8 cellular contexts compared by ENCODE assay signal in genomic region chr17:4365103-4365627, GRCh38. TPM values are rescaled to one million over a fixed set of nuclear protein-coding genes. Genes with fewer than 3 reads are reported as not detected.
DNase-seq lines count a peak whose midpoint lies in the region; ATAC-seq and TF ChIP-seq lines count a peak whose summit lies in the region.

No MANE protein-coding gene starts in this region.

- H3K9me3 ChIP-seq in DND-41 (ENCODE audit: insufficient read depth, low read length, severe bottlenecking) (no peaks in the 10 kb centered on the region), Loucy (ENCODE audit: insufficient read depth, low read depth, low read length) (no peaks in the 10 kb centered on the region), RWPE2 (ENCODE audit: severe bottlenecking) (no peaks in the 10 kb centered on the region)

- no peaks in the 10 kb centered on the region for H3K9me3 Mint-ChIP-seq in natural killer cell
- H3K9me3 Mint-ChIP-seq in stimulated activated naive B cell treated with anti-CD40 and anti-IgM and Interleukin-4, amounts not matched to agents 10 μg/mL and 1 μg/mL and 100 μg/mL, for 72 hours: no peaks in the 10 kb centered on the region

- peak overlapping the region; percentile 84 for H3K27ac ChIP-seq in DND-41 (ENCODE audit: low read length)
- peak overlapping the region; percentile 89 for H3K27ac ChIP-seq in RWPE2 (ENCODE audit: poor library complexity, severe bottlenecking)

- intact Hi-C loops in natural killer cell (cut with micrococcal nuclease): loop anchor here (5.0 kb wide), 1 partner anchor 103 kb away; the partner anchor contains the start of gene ANKFY1

- H3K27me3 ChIP-seq in DND-41 (ENCODE audit: insufficient read depth, low read length, poor library complexity) (no peaks in the 10 kb centered on the region), Loucy (ENCODE audit: insufficient read depth, low read length, poor library complexity, severe bottlenecking) (peaks cover 9% of the 10 kb centered on the region), RWPE2 (ENCODE audit: insufficient read depth, poor library complexity, severe bottlenecking) (no peaks in the 10 kb centered on the region)

- no peaks in the 10 kb centered on the region for H3K27me3 Mint-ChIP-seq in natural killer cell (ENCODE audit: low read depth in 2 of 2)
- H3K27me3 Mint-ChIP-seq in stimulated activated naive B cell treated with anti-CD40 and anti-IgM and Interleukin-4, amounts not matched to agents 10 μg/mL and 1 μg/mL and 100 μg/mL, for 72 hours: no peaks in the 10 kb centered on the region

- peaks cover 28% of the 10 kb centered on the region for H3K4me1 ChIP-seq in DND-41 (ENCODE audit: insufficient read depth, low read length)
- H3K4me1 ChIP-seq in Loucy (ENCODE audit: insufficient read depth, low read length, poor library complexity, severe bottlenecking): peaks cover 27% of the 10 kb centered on the region
- H3K4me1 ChIP-seq in RWPE2 (ENCODE audit: insufficient read depth, poor library complexity, severe bottlenecking): peaks cover 3% of the 10 kb centered on the region

- H3K4me3 ChIP-seq in DND-41 (ENCODE audit: low read depth in 1 of 2, low read length in 2 of 2) (peak overlapping the region; percentile 78 to 99; a peak in 3 of 4 replicates), Loucy (ENCODE audit: low read length, poor library complexity, severe bottlenecking) (peak overlapping the region; percentile 98), RWPE2 (ENCODE audit: severe bottlenecking) (peak overlapping the region; percentile 85), fibroblast of pulmonary artery (replicated peaks; ENCODE audit: low read depth, low read length) (peak overlapping the region; percentile 71)

- H4K20me1 ChIP-seq in DND-41 (ENCODE audit: insufficient read depth, low read length) (peaks cover 43% of the 10 kb centered on the region), Loucy (ENCODE audit: insufficient read depth, low read length, poor library complexity, severe bottlenecking) (peaks cover 54% of the 10 kb centered on the region)

- no peaks in the 10 kb centered on the region for H3F3A ChIP-seq in Loucy (ENCODE audit: low read depth)

- H3K4me3 Mint-ChIP-seq in natural killer cell: peak overlapping the region; percentile 96
- peak overlapping the region; percentile 79 to 90 for H3K4me3 Mint-ChIP-seq in stimulated activated naive B cell treated with anti-CD40 and anti-IgM and Interleukin-4, amounts not matched to agents 10 μg/mL and 1 μg/mL and 100 μg/mL, for 72 hours

- no peaks in the 10 kb centered on the region for H3K9me2 ChIP-seq in Loucy (replicated peaks; ENCODE audit: low read depth, low read length)

- TF ChIP-seq CTCF in DND-41 (IDR thresholded peaks at IDR 0.05; ENCODE audit: borderline replicate concordance, extremely low read depth, low read length, poor library complexity, severe bottlenecking) (no peak), Loucy (conservative IDR thresholded peaks at IDR 0.05; ENCODE audit: low read length) (no peak), RWPE2 (IDR thresholded peaks at IDR 0.05; ENCODE audit: poor library complexity, severe bottlenecking) (no peak), fibroblast of pulmonary artery (IDR thresholded peaks at IDR 0.05; ENCODE audit: low read length, missing control alignments) (no peak), natural killer cell (IDR thresholded peaks at IDR 0.05) (no peak)

- H3K36me3 ChIP-seq in DND-41 (ENCODE audit: insufficient read depth, low read length) (peaks cover 29% of the 10 kb centered on the region), Loucy (ENCODE audit: insufficient read depth, low read length) (no peaks in the 10 kb centered on the region), RWPE2 (ENCODE audit: low read depth) (peaks cover 23% of the 10 kb centered on the region)

- H2AFZ ChIP-seq in DND-41 (ENCODE audit: low read depth, low read length): peak overlapping the region; percentile 74
- no peak overlapping the region for H2AFZ ChIP-seq in Loucy (ENCODE audit: low read length)

- H3K9ac ChIP-seq in DND-41 (ENCODE audit: low read depth, low read length) (peak overlapping the region; percentile 98), Loucy (ENCODE audit: low read depth, low read length, poor library complexity, severe bottlenecking) (peak overlapping the region; percentile 98)

- peak; percentile 71 for ATAC-seq in DND-41 (ENCODE audit: insufficient read depth, low read depth)
- ATAC-seq in RWPE2 (ENCODE audit: low read depth): peak; percentile 68
- peak; percentile 58 to 73 (median 62) for ATAC-seq in natural killer cell
- ATAC-seq in stimulated activated naive B cell treated with anti-CD40 and anti-IgM and Interleukin-4, amounts not matched to agents 10 μg/mL and 1 μg/mL and 100 μg/mL, for 72 hours (replicated peaks): peak; percentile 75 to 78

- H3K4me1 Mint-ChIP-seq in natural killer cell: peaks cover 24 to 30% of the 10 kb centered on the region in 2 donors
- peaks cover 20 to 45% of the 10 kb centered on the region in 2 donors for H3K4me1 Mint-ChIP-seq in stimulated activated naive B cell treated with anti-CD40 and anti-IgM and Interleukin-4, amounts not matched to agents 10 μg/mL and 1 μg/mL and 100 μg/mL, for 72 hours

- H3K27ac Mint-ChIP-seq in natural killer cell: peak overlapping the region; percentile 83 to 91
- H3K27ac Mint-ChIP-seq in stimulated activated naive B cell treated with anti-CD40 and anti-IgM and Interleukin-4, amounts not matched to agents 10 μg/mL and 1 μg/mL and 100 μg/mL, for 72 hours: peak overlapping the region; percentile 95

- DNase-seq in DND-41: peak; percentile 92
- DNase-seq in GOT3 (lab: John Stamatoyannopoulos, UW): peak; percentile 39
- peak; percentile 89 for DNase-seq in RWPE2 (ENCODE audit: low spot score)
- DNase-seq in activated effector memory CD4-positive, alpha-beta T cell treated with Interleukin-2 at 50 U/mL for 16 hours: peak; percentile 81
- peak; percentile 94 for DNase-seq in fibroblast of pulmonary artery (ENCODE audit: low read depth)
- DNase-seq in natural killer cell: peak; percentile 81
- peak; percentile 86 for DNase-seq in stimulated activated naive B cell treated with anti-CD40 and anti-IgM and Interleukin-4, amounts not matched to agents 10 μg/mL and 1 μg/mL and 100 μg/mL, for 72 hours

- H3K79me2 ChIP-seq in DND-41 (ENCODE audit: insufficient read depth, low read length) (peaks cover 63% of the 10 kb centered on the region), Loucy (ENCODE audit: insufficient read depth, low read length) (peaks cover 62% of the 10 kb centered on the region)

- H3K4me2 ChIP-seq in DND-41 (ENCODE audit: insufficient read depth, low read length): peak overlapping the region; percentile 97
- H3K4me2 ChIP-seq in Loucy (ENCODE audit: low read depth, low read length, poor library complexity, severe bottlenecking): peak overlapping the region; percentile 91

- no peaks in the 10 kb centered on the region for H3K36me3 Mint-ChIP-seq in natural killer cell
- peaks cover 11 to 12% of the 10 kb centered on the region in 2 donors for H3K36me3 Mint-ChIP-seq in stimulated activated naive B cell treated with anti-CD40 and anti-IgM and Interleukin-4, amounts not matched to agents 10 μg/mL and 1 μg/mL and 100 μg/mL, for 72 hours

RNA-seq across cellular contexts. Expression of gene UBE2G1, which starts 1.3 kb away (rescaled TPM):
- 10 to 100 TPM; 58.2 to 76.4 (median 64.7) TPM for total RNA-seq in natural killer cell

Comparison
In these comparisons a context has a peak if more than half of its experiments do, and no peak if none do; other contexts are left out.
1. Peak in every context shown above with its lines: DNase-seq, ATAC-seq, H3K4me3 ChIP-seq and H3K27ac ChIP-seq.
2. DNase-seq: peak in every context shown above with its lines; median percentile 94 in fibroblast of pulmonary artery; 92 in DND-41; 89 in RWPE2; 86 in stimulated activated naive B cell treated with anti-CD40 and anti-IgM and Interleukin-4, amounts not matched to agents 10 μg/mL and 1 μg/mL and 100 μg/mL, for 72 hours; 81 in activated effector memory CD4-positive, alpha-beta T cell treated with Interleukin-2 at 50 U/mL for 16 hours; 81 in natural killer cell; 39 in GOT3.